8 cellular contexts compared by ENCODE assay signal in the genomic region with DNA sequence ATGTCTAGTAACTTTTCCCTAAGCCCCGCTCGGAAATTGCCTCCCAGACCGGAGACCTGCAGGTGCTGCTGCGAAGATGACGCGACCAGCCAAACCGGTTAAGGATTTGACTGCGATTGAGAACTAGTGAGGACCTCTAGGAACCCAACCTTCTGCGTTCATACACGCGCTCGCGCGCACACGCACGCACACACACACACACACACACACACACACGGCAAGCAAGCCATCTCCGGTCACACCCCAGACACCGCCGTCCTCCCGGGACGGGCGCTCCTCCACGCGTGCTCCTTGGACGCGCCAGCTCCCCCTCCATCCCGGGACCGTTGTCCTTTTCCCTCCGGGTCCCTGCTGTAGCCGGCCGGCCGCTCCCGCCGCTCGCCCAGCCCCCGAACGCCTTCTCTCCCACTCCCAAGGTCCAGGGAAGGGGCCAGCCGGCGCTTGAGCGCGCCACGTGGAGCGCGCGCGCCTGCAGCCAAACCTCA. TPM values are rescaled to one million over a fixed set of nuclear protein-coding genes. Genes with fewer than 3 reads are reported as not detected.
DNase-seq lines count a peak whose midpoint lies in the region; ATAC-seq and TF ChIP-seq lines count a peak whose summit lies in the region.

No MANE protein-coding gene starts in this region.

- H3K9me3 Mint-ChIP-seq in activated CD4-positive, alpha-beta T cell treated with anti-CD3 and anti-CD28 coated beads, Interleukin-2, amount 10 ng/mL, durations not matched to agents 7 days and 5 days: no peaks in the 10 kb centered on the region

- peak overlapping the region; percentile 74 for H3K4me3 Mint-ChIP-seq in activated CD4-positive, alpha-beta T cell treated with anti-CD3 and anti-CD28 coated beads, Interleukin-2, amount 10 ng/mL, durations not matched to agents 7 days and 5 days

- H3K4me3 ChIP-seq in esophagus muscularis mucosa (peak overlapping the region; percentile 79 to 94 (median 86)), muscle layer of duodenum (ENCODE audit: low read depth in 1 of 2, low read length in 2 of 2) (peak overlapping the region; percentile 77 to 99), transverse colon (peak overlapping the region; percentile 79 to 92 (median 86))

- no peak for TF ChIP-seq POLR2A in esophagus muscularis mucosa (IDR thresholded peaks at IDR 0.05; ENCODE audit: low read depth)
- peak; percentile 34 for TF ChIP-seq POLR2A in transverse colon (IDR thresholded peaks at IDR 0.05)

- H3K9me3 ChIP-seq in esophagus muscularis mucosa (no peaks in the 10 kb centered on the region), muscle layer of duodenum (ENCODE audit: control insufficient read depth in 1 of 2, low read length in 2 of 2) (no peaks in the 10 kb centered on the region), transverse colon (no peaks in the 10 kb centered on the region)

- H3K27me3 ChIP-seq in esophagus muscularis mucosa (no peaks in the 10 kb centered on the region), muscle layer of duodenum (ENCODE audit: low read depth, low read length) (no peaks in the 10 kb centered on the region), transverse colon (no peaks in the 10 kb centered on the region)

- DNase-seq in CD1c-positive myeloid dendritic cell (ENCODE audit: extremely low spot score) (peak; percentile 20), NCI-H1092 (lab: John Stamatoyannopoulos, UW) (peak; percentile 29), esophagus muscularis mucosa (ENCODE audit: extremely low spot score) (no peak), transverse colon (peak; percentile 77), GM19238 (ENCODE audit: insufficient read length, low spot score) (no peak)
- DNase-seq in activated CD4-positive, alpha-beta T cell treated with anti-CD3 and anti-CD28 coated beads, Interleukin-2, amount 10 ng/mL, durations not matched to agents 7 days and 5 days: peak; percentile 19

- peaks cover 16% of the 10 kb centered on the region for H3K4me1 Mint-ChIP-seq in activated CD4-positive, alpha-beta T cell treated with anti-CD3 and anti-CD28 coated beads, Interleukin-2, amount 10 ng/mL, durations not matched to agents 7 days and 5 days

- no peaks in the 10 kb centered on the region for H3K36me3 Mint-ChIP-seq in activated CD4-positive, alpha-beta T cell treated with anti-CD3 and anti-CD28 coated beads, Interleukin-2, amount 10 ng/mL, durations not matched to agents 7 days and 5 days (ENCODE audit: low read depth)

- in situ Hi-C loops in transverse colon (cut with MboI; ENCODE audit: low pct_ligation_motif_present in 1 of 4, low pct_unique_long_range_greater_than_20kb in 1 of 4, low sequenced_read_pairs in 3 of 4): loop anchor here in 3 of 4 donors (10.0 to 25.0 kb wide), 3 partner anchors 64 to 118 kb away; a partner anchor contains a TSS

- WGBS in esophagus muscularis mucosa: 1% methylated on average over 42 of the region's 47 CpGs
- 2% methylated on average over 44 of the region's 47 CpGs; no CpG with 5 or more reads in 1 of the 2 donors for WGBS in transverse colon (ENCODE audit: low coverage in 1 of 2), 2 donors

- no peak overlapping the region for H3K27ac Mint-ChIP-seq in activated CD4-positive, alpha-beta T cell treated with anti-CD3 and anti-CD28 coated beads, Interleukin-2, amount 10 ng/mL, durations not matched to agents 7 days and 5 days

- POLR2A ChIA-PET in activated CD4-positive, alpha-beta T cell treated with anti-CD3 and anti-CD28 coated beads, Interleukin-2, amount 10 ng/mL, durations not matched to agents 7 days and 5 days (lab: Charles Lee): no interaction called here

- CTCF ChIA-PET in activated CD4-positive, alpha-beta T cell treated with anti-CD3 and anti-CD28 coated beads, Interleukin-2, amount 10 ng/mL, durations not matched to agents 7 days and 5 days (lab: Charles Lee): no interaction called here

- H3K36me3 ChIP-seq in esophagus muscularis mucosa (no peaks in the 10 kb centered on the region), muscle layer of duodenum (ENCODE audit: control insufficient read depth in 1 of 2, insufficient read depth in 2 of 2, low read length in 2 of 2) (no peaks in the 10 kb centered on the region), transverse colon (no peaks in the 10 kb centered on the region)

- peak; percentile 15 for ATAC-seq in GM19455 (IDR thresholded peaks at IDR 0.05; ENCODE audit: unreplicated experiment)

- TF ChIP-seq EP300 in esophagus muscularis mucosa (IDR thresholded peaks at IDR 0.05) (no peak), transverse colon (IDR thresholded peaks at IDR 0.05; ENCODE audit: low read depth) (no peak)

- H3K4me1 ChIP-seq in esophagus muscularis mucosa (peaks cover under 1 to 32% (median 24%) of the 10 kb centered on the region in 4 donors), muscle layer of duodenum (ENCODE audit: control insufficient read depth in 1 of 2, insufficient read depth in 2 of 2, low read length in 2 of 2) (peaks cover 4 to 19% of the 10 kb centered on the region in 2 donors), transverse colon (peaks cover 0 to 19% (median 11%) of the 10 kb centered on the region in 4 donors)

- H3K27me3 Mint-ChIP-seq in activated CD4-positive, alpha-beta T cell treated with anti-CD3 and anti-CD28 coated beads, Interleukin-2, amount 10 ng/mL, durations not matched to agents 7 days and 5 days: peaks cover 68% of the 10 kb centered on the region

- intact Hi-C loops in esophagus muscularis mucosa (cut with DNase I): loop anchor here (5.0 kb wide), 2 partner anchors 57 to 72 kb away; a partner anchor contains a TSS
- intact Hi-C loops in transverse colon (cut with DNase I; ENCODE audit: low total_unique reads): loop anchor here (10.0 kb wide), 1 partner anchor 64 kb away; a partner anchor contains a TSS

- no peak for TF ChIP-seq CTCF in esophagus muscularis mucosa (IDR thresholded peaks at IDR 0.05)
- no peak for TF ChIP-seq CTCF in transverse colon (IDR thresholded peaks at IDR 0.05)

- H3K27ac ChIP-seq in esophagus muscularis mucosa (replicated peaks in 1 of 4) (peak overlapping the region; percentile 70 to 83 (median 78)), muscle layer of duodenum (ENCODE audit: low read length) (no peak overlapping the region), transverse colon (peak overlapping the region; percentile 75 to 90 (median 84))

RNA-seq across cellular contexts. Expression of a gene that starts 1.2 kb away (rescaled TPM):
- total RNA-seq in activated CD4-positive, alpha-beta T cell treated with anti-CD3 and anti-CD28 coated beads, Interleukin-2, amount 10 ng/mL, durations not matched to agents 7 days and 5 days: 10 to 100 TPM; 27.2 to 32.9 TPM
- 10 to 100 TPM; 14.2 to 32.0 (median 20.6) TPM for total RNA-seq in esophagus muscularis mucosa
- 10 to 100 TPM; 31.0 to 91.3 (median 46.1) TPM for total RNA-seq in transverse colon

RNA-seq across cellular contexts. Expression of a gene that starts 56.9 kb away (rescaled TPM):
- 100 to 1,000 TPM; 135 TPM for total RNA-seq in activated CD4-positive, alpha-beta T cell treated with anti-CD3 and anti-CD28 coated beads, Interleukin-2, amount 10 ng/mL, durations not matched to agents 7 days and 5 days
- 100 to 1,000 TPM in 3 of 4 donors, 10 to 100 TPM in 1; 83.2 to 156 (median 109) TPM for total RNA-seq in esophagus muscularis mucosa
- total RNA-seq in transverse colon: 10 to 100 TPM; 45.1 to 92.6 (median 46.2) TPM

Comparison
In these comparisons a context has a peak if more than half of its experiments do, and no peak if none do; other contexts are left out.
1. DNase-seq: peak in CD1c-positive myeloid dendritic cell (single experiment), NCI-H1092 (single experiment), activated CD4-positive, alpha-beta T cell treated with anti-CD3 and anti-CD28 coated beads, Interleukin-2, amount 10 ng/mL, durations not matched to agents 7 days and 5 days (single experiment) and transverse colon (single experiment); none in esophagus muscularis mucosa (single experiment) and GM19238 (single experiment).
2. Peak in every context shown above with its lines, with median percentiles within 50 percentile points of each other: H3K4me3 ChIP-seq.